ENCODE assay signal across 28 cellular contexts in genomic region chr1:98028800-98029199, GRCh38.
DNase-seq lines count a peak whose midpoint lies in the region; ATAC-seq and TF ChIP-seq lines count a peak whose summit lies in the region.
"Had no signal": no experiment of that assay in that cellular context is flagged by ENCODE, and none has a peak within 500 bp of the region (broad histone marks: within the 10 kb centered on the region; RNA-seq: fewer than 3 reads in every experiment).

No MANE protein-coding gene starts in this region.

- H3K23ac ChIP-seq in mesenchymal stem cell (ENCODE audit: low read length in 2 of 2), result no peak overlapping the region

- no peak overlapping the region for H2BK5ac ChIP-seq in mesenchymal stem cell (ENCODE audit: low read depth, low read length, poor library complexity, severe bottlenecking)

- TF ChIP-seq POLR2A in HCT116 (IDR thresholded peaks at IDR 0.05; ENCODE audit: borderline replicate concordance, extremely low read depth, insufficient read depth, insufficient read length) (no peak), ovary (IDR thresholded peaks at IDR 0.05) (no peak)

- POLR2A ChIA-PET in HCT116 (lab: Charles Lee), result no interaction called here

- intact Hi-C loops in HCT116 (cut with micrococcal nuclease) (no loop called here), ovary (cut with DNase I) (no loop called here)

- RAD21 ChIA-PET in HCT116 (lab: Charles Lee; ENCODE audit: low non-redundant PET in 1 of 2, low total read pairs in 2 of 2, uncharacterized antibody in 2 of 2, unreplicated experiment in 2 of 2), result no interaction called here

- H3K4me3 ChIP-seq in ACC112 (ENCODE audit: low read depth, low read length) (peak overlapping the region; percentile 34), HCT116 (replicated peaks in 1 of 2; ENCODE audit: low read depth in 1 of 2, low read length in 2 of 2) (no peak overlapping the region), SJSA1 (peak overlapping the region; percentile 15; the same call in 1 of the 2 replicates), fibroblast of pulmonary artery (replicated peaks; ENCODE audit: low read depth, low read length) (no peak overlapping the region), mesenchymal stem cell (ENCODE audit: insufficient read depth in 1 of 2, low read depth in 1 of 2, low read length in 2 of 2) (no peak overlapping the region), ovary (no peak overlapping the region)
- H3K4me3 ChIP-seq: BLaER1 treated with 17β-estradiol and CSF1 and Interleukin-3, amounts not matched to agents 10 nM and 100 nM; heart left ventricle; prostate gland; sigmoid colon; suprapubic skin; upper lobe of right lung had no signal

- H4K20me1 ChIP-seq in HCT116 (ENCODE audit: insufficient read depth), result no peaks in the 10 kb centered on the region
- H4K20me1 ChIP-seq: BLaER1 treated with 17β-estradiol and CSF1 and Interleukin-3, amounts not matched to agents 10 nM and 100 nM had no signal

- no peak for ATAC-seq in HCT116
- ATAC-seq in HG03025 (IDR thresholded peaks at IDR 0.05; ENCODE audit: low FRiP score, unreplicated experiment), result no peak
- ATAC-seq: activated CD8-positive, alpha-beta T cell treated with anti-CD3 and anti-CD28 coated beads, Interleukin-2, amount 10 ng/mL, durations not matched to agents 7 days and 5 days; heart left ventricle; left cardiac atrium; stimulated activated naive B cell treated with anti-CD40 and anti-IgM and Interleukin-4, amounts not matched to agents 10 μg/mL and 1 μg/mL and 100 μg/mL, for 72 hours; upper lobe of right lung had no signal

- no peak overlapping the region for H2AFZ ChIP-seq in ACC112 (ENCODE audit: low read length, unreplicated experiment)
- H2AFZ ChIP-seq in HCT116 (ENCODE audit: low read depth, low read length, poor library complexity, severe bottlenecking), result peak overlapping the region; percentile 49
- H2AFZ ChIP-seq in mesenchymal stem cell (ENCODE audit: low read depth, low read length), result no peak overlapping the region

- H2BK120ac ChIP-seq in mesenchymal stem cell (ENCODE audit: low read depth, low read length), result no peak overlapping the region

- DNase-seq in HCT116 (ENCODE audit: low read depth, low spot score) (no peak), SJSA1 (ENCODE audit: low read depth in 1 of 2, low spot score in 2 of 2) (no peak), fibroblast of pulmonary artery (ENCODE audit: low read depth) (peak; percentile 25), mesenchymal stem cell (no peak), ovary (no peak)
- DNase-seq in activated effector memory CD4-positive, alpha-beta T cell treated with anti-CD3 and anti-CD28 coated beads, Interleukin-2, amount 50 U/mL, for 16 hours, result no peak
- DNase-seq: activated CD8-positive, alpha-beta T cell treated with anti-CD3 and anti-CD28 coated beads, Interleukin-2, amount 10 ng/mL, durations not matched to agents 7 days and 5 days; activated naive CD8-positive, alpha-beta T cell treated with anti-CD3 and anti-CD28 coated beads, Interleukin-2, amount 10 ng/mL, durations not matched to agents 7 days and 5 days; activated T-cell treated with anti-CD3 and anti-CD28 coated beads for 4 hours; cerebellar nuclear complex; DMS79 treated with DMSO at 0.1 percent for 48 hours; foreskin fibroblast; heart left ventricle; left cardiac atrium; NCI-H1694 treated with DMSO at 0.1 percent for 48 hours; NCI-H2171 treated with DMSO at 0.1 percent for 48 hours; NCI-H748 treated with DMSO at 0.1 percent for 48 hours; RPMI8226; sigmoid colon; stimulated activated CD4-positive, alpha-beta T cell treated with anti-CD3 and anti-CD28 coated beads, Interleukin-15, amount 100 ng/mL, for 24 hours; stimulated activated naive B cell treated with anti-CD40 and anti-IgM and Interleukin-4, amounts not matched to agents 10 μg/mL and 1 μg/mL and 100 μg/mL, for 72 hours; upper lobe of right lung had no signal

- H3K9me2 ChIP-seq in HCT116 (ENCODE audit: insufficient read depth), result no peaks in the 10 kb centered on the region

- no peak overlapping the region for H2BK15ac ChIP-seq in mesenchymal stem cell (ENCODE audit: low read depth, poor library complexity, severe bottlenecking)

- no peaks in the 10 kb centered on the region for H3K27me3 ChIP-seq in ACC112 (ENCODE audit: insufficient read depth, low read length)
- no peaks in the 10 kb centered on the region for H3K27me3 ChIP-seq in HCT116 (ENCODE audit: insufficient read depth, low read length)
- H3K27me3 ChIP-seq in SJSA1 (replicated peaks), result no peaks in the 10 kb centered on the region
- H3K27me3 ChIP-seq in mesenchymal stem cell (ENCODE audit: control insufficient read depth in 1 of 2, insufficient read depth in 1 of 2, low read length in 2 of 2), result no peaks in the 10 kb centered on the region
- peaks cover 2% of the 10 kb centered on the region for H3K27me3 ChIP-seq in ovary
- H3K27me3 ChIP-seq: BLaER1 treated with 17β-estradiol and CSF1 and Interleukin-3, amounts not matched to agents 10 nM and 100 nM; heart left ventricle; sigmoid colon; suprapubic skin; upper lobe of right lung had no signal

- H3K9me3 ChIP-seq in HCT116 (ENCODE audit: control insufficient read depth in 1 of 2, insufficient read depth in 1 of 2, low read depth in 1 of 2, low read length in 2 of 2), result no peaks in the 10 kb centered on the region
- no peaks in the 10 kb centered on the region for H3K9me3 ChIP-seq in SJSA1 (replicated peaks)
- H3K9me3 ChIP-seq in mesenchymal stem cell (ENCODE audit: control insufficient read depth, low read length), result no peaks in the 10 kb centered on the region
- no peaks in the 10 kb centered on the region for H3K9me3 ChIP-seq in ovary
- H3K9me3 ChIP-seq: BLaER1 treated with 17β-estradiol and CSF1 and Interleukin-3, amounts not matched to agents 10 nM and 100 nM; heart left ventricle; prostate gland; sigmoid colon; suprapubic skin; upper lobe of right lung had no signal

- no peak for TF ChIP-seq RAD21 in HCT116 (IDR thresholded peaks at IDR 0.05; ENCODE audit: low read depth)

- no peaks in the 10 kb centered on the region for H3K79me1 ChIP-seq in mesenchymal stem cell (replicated peaks; ENCODE audit: low read length, poor library complexity, severe bottlenecking)

- peaks cover 14% of the 10 kb centered on the region for H3K4me1 ChIP-seq in ACC112 (ENCODE audit: control insufficient read depth, insufficient read depth, low read length, unreplicated experiment)
- no peaks in the 10 kb centered on the region for H3K4me1 ChIP-seq in HCT116 (ENCODE audit: control insufficient read depth in 1 of 2, insufficient read depth in 2 of 2, low read length in 2 of 2)
- H3K4me1 ChIP-seq in SJSA1 (replicated peaks), result 0 out of 2 replicates have a peak, but pooled peaks cover 3% of the 10 kb centered on the region
- no peaks in the 10 kb centered on the region for H3K4me1 ChIP-seq in mesenchymal stem cell (ENCODE audit: control insufficient read depth, insufficient read depth, low read depth, low read length)
- no peaks in the 10 kb centered on the region for H3K4me1 ChIP-seq in ovary (ENCODE audit: insufficient read depth)
- H3K4me1 ChIP-seq: BLaER1 treated with 17β-estradiol and CSF1 and Interleukin-3, amounts not matched to agents 10 nM and 100 nM; heart left ventricle; prostate gland; sigmoid colon; suprapubic skin; upper lobe of right lung had no signal

- H3K79me2 ChIP-seq in ACC112 (ENCODE audit: control insufficient read depth, insufficient read depth, low read length, unreplicated experiment) (no peaks in the 10 kb centered on the region), HCT116 (ENCODE audit: insufficient read depth, low read length) (no peaks in the 10 kb centered on the region)

- H3K4ac ChIP-seq in mesenchymal stem cell (ENCODE audit: low read depth in 1 of 2, low read length in 2 of 2), result no peak overlapping the region

- no peak overlapping the region for H3K4me2 ChIP-seq in HCT116 (ENCODE audit: low read length)
- H3K4me2 ChIP-seq in mesenchymal stem cell (ENCODE audit: low read length, poor library complexity, severe bottlenecking), result no peak overlapping the region
- H3K4me2 ChIP-seq: BLaER1 treated with 17β-estradiol and CSF1 and Interleukin-3, amounts not matched to agents 10 nM and 100 nM had no signal

- CTCF ChIA-PET in HCT116 (lab: Charles Lee), result no interaction called here

- H2BK12ac ChIP-seq in mesenchymal stem cell (ENCODE audit: low read length in 2 of 2), result no peak overlapping the region

- no peak for TF ChIP-seq EP300 in ovary (IDR thresholded peaks at IDR 0.05)

- H3K27ac ChIP-seq in ACC112 (ENCODE audit: low read depth, low read length), result no peak overlapping the region
- H3K27ac ChIP-seq in HCT116 (ENCODE audit: low read depth, low read length), result no peak overlapping the region
- H3K27ac ChIP-seq in SJSA1, result peak overlapping the region; percentile 51
- no peak overlapping the region for H3K27ac ChIP-seq in mesenchymal stem cell (ENCODE audit: low read length, poor library complexity, severe bottlenecking)
- H3K27ac ChIP-seq in ovary, result no peak overlapping the region
- H3K27ac ChIP-seq: BLaER1 treated with 17β-estradiol and CSF1 and Interleukin-3, amounts not matched to agents 10 nM and 100 nM; epithelial cell of prostate; heart left ventricle; prostate gland; sigmoid colon; suprapubic skin; upper lobe of right lung had no signal

- no peak overlapping the region for H4K8ac ChIP-seq in mesenchymal stem cell (ENCODE audit: low read length)

- TF ChIP-seq CTCF in HCT116 (IDR thresholded peaks at IDR 0.05 in 2 of 3, conservative IDR thresholded peaks at IDR 0.05 in 1 of 3; ENCODE audit: borderline replicate concordance in 1 of 3, insufficient read depth in 1 of 3, low read depth in 2 of 3, low read length in 2 of 3) (no peak), fibroblast of pulmonary artery (IDR thresholded peaks at IDR 0.05; ENCODE audit: low read length, missing control alignments) (no peak), ovary (IDR thresholded peaks at IDR 0.05) (no peak)

- no peak overlapping the region for H4K91ac ChIP-seq in mesenchymal stem cell (ENCODE audit: low read length)

- H3K36me3 ChIP-seq in ACC112 (ENCODE audit: insufficient read depth, low read length), result no peaks in the 10 kb centered on the region
- H3K36me3 ChIP-seq in HCT116 (ENCODE audit: control insufficient read depth in 1 of 2, insufficient read depth in 2 of 2, low read length in 2 of 2), result no peaks in the 10 kb centered on the region
- no peaks in the 10 kb centered on the region for H3K36me3 ChIP-seq in SJSA1
- no peaks in the 10 kb centered on the region for H3K36me3 ChIP-seq in mesenchymal stem cell (ENCODE audit: control insufficient read depth in 1 of 2, insufficient read depth in 2 of 2, low read depth in 1 of 2, low read length in 2 of 2)
- no peaks in the 10 kb centered on the region for H3K36me3 ChIP-seq in ovary
- H3K36me3 ChIP-seq: BLaER1 treated with 17β-estradiol and CSF1 and Interleukin-3, amounts not matched to agents 10 nM and 100 nM; heart left ventricle; prostate gland; sigmoid colon; suprapubic skin; upper lobe of right lung had no signal

- H2AK5ac ChIP-seq in mesenchymal stem cell (ENCODE audit: low read length, severe bottlenecking), result no peak overlapping the region

- H3K14ac ChIP-seq in mesenchymal stem cell (ENCODE audit: low read length in 2 of 2), result no peak overlapping the region

- H3K9ac ChIP-seq in HCT116 (ENCODE audit: low read length), result no peak overlapping the region
- H3K9ac ChIP-seq in mesenchymal stem cell (ENCODE audit: low read length), result no peak overlapping the region
- H3K9ac ChIP-seq: BLaER1 treated with 17β-estradiol and CSF1 and Interleukin-3, amounts not matched to agents 10 nM and 100 nM had no signal

- no peak overlapping the region for H3K18ac ChIP-seq in mesenchymal stem cell (ENCODE audit: low read depth in 1 of 2, low read length in 2 of 2)

- no TSS peak for BruUV-seq in HCT116 (replicated peaks; lab: Mats Ljungman, UMichigan)

- 100% methylated on average over 2 of the region's 6 CpGs for WGBS in mesenchymal stem cell
- 86 to 89% (median 87%) methylated on average over 6 of the region's 6 CpGs for WGBS in ovary, 3 donors

Comparison
In these comparisons a context has a peak if more than half of its experiments do, and no peak if none do; other contexts are left out.
1. H3K4me3 ChIP-seq: peak in ACC112 (single experiment) and SJSA1 (single experiment); none in HCT116 (0 of 2), fibroblast of pulmonary artery (single experiment), mesenchymal stem cell (0 of 2) and ovary (single experiment).